In genomic region chr18:59057969-59058368, GRCh38 we compare ENCODE assay signal across 16 cellular contexts.
DNase-seq lines count a peak whose midpoint lies in the region; ATAC-seq and TF ChIP-seq lines count a peak whose summit lies in the region.
"Had no signal": no experiment of that assay in that cellular context is flagged by ENCODE, and none has a peak within 500 bp of the region (broad histone marks: within the 10 kb centered on the region; RNA-seq: fewer than 3 reads in every experiment).

No MANE protein-coding gene starts in this region.

- H3K27me3 Mint-ChIP-seq in brain = no peaks in the 10 kb centered on the region

- POLR2A ChIA-PET in AG04450 (lab: Yijun Ruan, JAX) = no interaction called here

- H3K4me1 Mint-ChIP-seq in brain = peaks cover 10% of the 10 kb centered on the region
- H3K4me1 Mint-ChIP-seq: activated naive CD4-positive, alpha-beta T cell treated with anti-CD3 and anti-CD28 coated beads, Interleukin-2, amount 10 ng/mL, durations not matched to agents 7 days and 5 days had no signal

- H3K27ac ChIP-seq in AG04450 (ENCODE audit: low read depth, low read length) = no peak overlapping the region
- H3K27ac ChIP-seq: esophagus squamous epithelium, pancreas, skin epidermis had no signal

- H3K27ac Mint-ChIP-seq in brain = peak overlapping the region in 3 of 5 experiments; percentile 19 to 62 (median 37)
- H3K27ac Mint-ChIP-seq: activated CD4-positive, alpha-beta memory T cell treated with anti-CD3 and anti-CD28 coated beads for 36 hours; activated naive CD4-positive, alpha-beta T cell treated with anti-CD3 and anti-CD28 coated beads, Interleukin-2, amount 10 ng/mL, durations not matched to agents 7 days and 5 days; CD8-positive, alpha-beta T cell had no signal

- ATAC-seq in GM18517 (IDR thresholded peaks at IDR 0.05; ENCODE audit: unreplicated experiment) = no peak
- ATAC-seq: CD8-positive, alpha-beta T cell had no signal

- H3K27me3 ChIP-seq in AG04450 (ENCODE audit: control insufficient read depth, insufficient read depth, low read length) = no peaks in the 10 kb centered on the region
- H3K27me3 ChIP-seq: pancreas had no signal

- H3K9me3 Mint-ChIP-seq in brain = peaks cover 0 to 11% (median 0%) of the 10 kb centered on the region in 5 experiments
- H3K9me3 Mint-ChIP-seq: activated CD4-positive, alpha-beta memory T cell treated with anti-CD3 and anti-CD28 coated beads for 36 hours; activated naive CD4-positive, alpha-beta T cell treated with anti-CD3 and anti-CD28 coated beads, Interleukin-2, amount 10 ng/mL, durations not matched to agents 7 days and 5 days; CD8-positive, alpha-beta T cell had no signal

- H3K4me3 ChIP-seq in AG04450 (ENCODE audit: low read depth, low read length) = no peak overlapping the region
- H3K4me3 ChIP-seq: esophagus squamous epithelium, pancreas, skin epidermis had no signal

- H3K4me3 Mint-ChIP-seq in brain = no peak overlapping the region
- H3K4me3 Mint-ChIP-seq: activated CD4-positive, alpha-beta memory T cell treated with anti-CD3 and anti-CD28 coated beads for 36 hours; activated naive CD4-positive, alpha-beta T cell treated with anti-CD3 and anti-CD28 coated beads, Interleukin-2, amount 10 ng/mL, durations not matched to agents 7 days and 5 days; CD8-positive, alpha-beta T cell had no signal

- TF ChIP-seq CTCF in AG04450 (IDR thresholded peaks at IDR 0.05; ENCODE audit: low read depth, low read length) (no peak), brain (conservative IDR thresholded peaks at IDR 0.05) (no peak)

- DNase-seq in AG04450 (ENCODE audit: low read depth, low spot score) (peak; percentile 46), H4 (ENCODE audit: low spot score) (peak; percentile 26), iris pigment epithelial cell (ENCODE audit: low read depth) (peak; percentile 65), NCI-H69 (lab: John Stamatoyannopoulos, UW) (no peak), epidermal melanocyte (ENCODE audit: insufficient read length, low spot score) (no peak), T1000 (lab: John Stamatoyannopoulos, UW) (no peak)
- DNase-seq: DMS79 treated with DMSO at 0.1 percent for 48 hours; effector CD4-positive, alpha-beta T cell; esophagus squamous epithelium had no signal

- no peaks in the 10 kb centered on the region for H3K9me3 ChIP-seq in AG04450 (ENCODE audit: control insufficient read depth, insufficient read depth, low read length)
- H3K9me3 ChIP-seq: esophagus squamous epithelium, pancreas had no signal

- CTCF ChIA-PET in AG04450 (lab: Charles Lee) = interaction anchor here (0.5 to 4.6 kb wide), 7 partner anchors 10 to 289 kb away, joined by 3 to 27 read pairs (median 5); no protein-coding TSS in a partner anchor

- H3K36me3 Mint-ChIP-seq in brain = no peaks in the 10 kb centered on the region
- H3K36me3 Mint-ChIP-seq: activated CD4-positive, alpha-beta memory T cell treated with anti-CD3 and anti-CD28 coated beads for 36 hours; activated naive CD4-positive, alpha-beta T cell treated with anti-CD3 and anti-CD28 coated beads, Interleukin-2, amount 10 ng/mL, durations not matched to agents 7 days and 5 days; CD8-positive, alpha-beta T cell had no signal

Comparison
In these comparisons a context has a peak if more than half of its experiments do, and no peak if none do; other contexts are left out.
1. DNase-seq: peak in AG04450 (single experiment), H4 (single experiment) and iris pigment epithelial cell (single experiment); none in NCI-H69 (single experiment), epidermal melanocyte (single experiment) and T1000 (single experiment).